ENCODE assay signal across 11 cellular contexts in genomic region chr1:240947438-240948224, GRCh38.
"Had no signal": no experiment of that assay in that cellular context is flagged by ENCODE, and none has a peak within 500 bp of the region (broad histone marks: within the 10 kb centered on the region; RNA-seq: fewer than 3 reads in every experiment).

No MANE protein-coding gene starts in this region.

- FAIRE-seq: pancreas had no signal

- DNase-seq: activated CD8-positive, alpha-beta memory T cell treated with anti-CD3 and anti-CD28 coated beads for 24 hours; activated gamma-delta T cell treated with Interleukin-2 at 50 U/mL for 16 hours; activated naive CD8-positive, alpha-beta T cell treated with anti-CD3 and anti-CD28 coated beads for 36 hours; cerebellar nuclear complex; effector memory CD4-positive, alpha-beta T cell; foreskin keratinocyte; naive B cell; pancreas; spleen; stimulated activated naive CD8-positive, alpha-beta T cell treated with anti-CD3 and anti-CD28 coated beads, Interleukin-15, amount 100 ng/mL, for 72 hours; upper lobe of left lung had no signal

- H3K27ac Mint-ChIP-seq: activated naive CD8-positive, alpha-beta T cell treated with anti-CD3 and anti-CD28 coated beads for 36 hours; naive B cell; stimulated activated naive CD8-positive, alpha-beta T cell treated with anti-CD3 and anti-CD28 coated beads, Interleukin-15, amount 100 ng/mL, for 72 hours had no signal

- H3K4me3 Mint-ChIP-seq: activated naive CD8-positive, alpha-beta T cell treated with anti-CD3 and anti-CD28 coated beads for 36 hours; naive B cell; stimulated activated naive CD8-positive, alpha-beta T cell treated with anti-CD3 and anti-CD28 coated beads, Interleukin-15, amount 100 ng/mL, for 72 hours had no signal

- H3K27me3 Mint-ChIP-seq: activated naive CD8-positive, alpha-beta T cell treated with anti-CD3 and anti-CD28 coated beads for 36 hours; naive B cell; stimulated activated naive CD8-positive, alpha-beta T cell treated with anti-CD3 and anti-CD28 coated beads, Interleukin-15, amount 100 ng/mL, for 72 hours had no signal

- H3K36me3 Mint-ChIP-seq: activated naive CD8-positive, alpha-beta T cell treated with anti-CD3 and anti-CD28 coated beads for 36 hours; naive B cell had no signal

- H3K9me3 Mint-ChIP-seq: stimulated activated naive CD8-positive, alpha-beta T cell treated with anti-CD3 and anti-CD28 coated beads, Interleukin-15, amount 100 ng/mL, for 72 hours had no signal

- H3K4me1 Mint-ChIP-seq: activated naive CD8-positive, alpha-beta T cell treated with anti-CD3 and anti-CD28 coated beads for 36 hours; naive B cell; stimulated activated naive CD8-positive, alpha-beta T cell treated with anti-CD3 and anti-CD28 coated beads, Interleukin-15, amount 100 ng/mL, for 72 hours had no signal
